In the genomic region with DNA sequence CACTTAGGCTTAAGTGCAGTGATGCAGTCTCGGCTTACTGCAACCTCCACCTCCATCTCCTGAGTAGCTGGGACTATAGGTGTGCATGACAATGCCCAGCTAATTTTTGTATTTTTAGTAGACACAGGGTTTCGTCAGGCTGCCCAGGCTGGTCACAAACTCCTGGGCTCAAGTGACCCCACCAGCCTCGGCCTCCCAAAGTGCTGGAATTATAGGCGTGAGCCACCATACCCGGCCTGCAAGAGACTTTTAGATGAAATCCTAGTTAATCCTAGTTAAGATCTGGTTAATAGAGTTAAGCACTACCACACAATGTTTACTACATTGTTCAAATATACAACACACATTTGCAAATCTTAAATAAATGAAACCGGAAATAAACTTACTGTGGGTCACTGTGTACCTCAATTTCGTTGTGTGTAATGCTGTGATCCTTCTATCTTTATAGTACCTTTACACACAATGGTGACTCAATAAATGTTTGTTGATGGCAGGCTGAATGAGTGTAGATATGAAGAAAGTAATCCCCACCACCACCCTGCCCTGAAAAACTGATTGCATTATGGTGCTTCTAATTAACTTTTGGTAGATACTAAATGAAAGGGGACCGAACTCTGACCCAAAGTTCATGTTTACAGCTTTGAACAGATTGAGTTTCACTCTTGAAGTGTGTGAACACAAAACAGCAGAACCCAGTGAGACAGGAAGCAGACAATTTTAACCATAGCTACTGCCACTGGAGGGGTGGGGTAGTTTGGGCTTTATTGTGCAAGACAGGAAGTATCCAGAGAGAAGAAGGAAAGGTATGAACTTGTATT, we compare ENCODE assay signal across 9 cellular contexts.
A peak's percentile ranks its signal among the peaks of the same experiment; 100 is the strongest.
DNase-seq lines count a peak whose midpoint lies in the region; ATAC-seq lines count a peak whose summit lies in the region.
"Had no signal": no experiment of that assay in that cellular context is flagged by ENCODE, and none has a peak within 500 bp of the region (broad histone marks: within the 10 kb centered on the region; RNA-seq: fewer than 3 reads in every experiment).

No MANE protein-coding gene starts in this region.

- H3K9me3 Mint-ChIP-seq in activated CD8-positive, alpha-beta memory T cell treated with anti-CD3 and anti-CD28 coated beads, Interleukin-2, amount 10 ng/mL, durations not matched to agents 7 days and 5 days (ENCODE audit: low read depth): no peaks in the 10 kb centered on the region

- no peaks in the 10 kb centered on the region for H3K9me3 ChIP-seq in MG63
- H3K9me3 ChIP-seq: gastrocnemius medialis had no signal

- H3K4me1 Mint-ChIP-seq in activated CD8-positive, alpha-beta memory T cell treated with anti-CD3 and anti-CD28 coated beads, Interleukin-2, amount 10 ng/mL, durations not matched to agents 7 days and 5 days: peaks cover 49% of the 10 kb centered on the region

- H3K36me3 ChIP-seq in MG63: no peaks in the 10 kb centered on the region
- H3K36me3 ChIP-seq: gastrocnemius medialis had no signal

- H3K4me3 ChIP-seq in MG63: no peak overlapping the region
- H3K4me3 ChIP-seq: gastrocnemius medialis had no signal

- CTCF ChIA-PET in activated CD8-positive, alpha-beta memory T cell treated with anti-CD3 and anti-CD28 coated beads, Interleukin-2, amount 10 ng/mL, durations not matched to agents 7 days and 5 days (lab: Charles Lee): interaction anchor here (0.5 to 1.5 kb wide), 8 partner anchors 18 to 121 kb away, joined by 3 to 11 read pairs (median 3); no protein-coding TSS in a partner anchor

- peak overlapping the region; percentile 44 for H3K4me3 Mint-ChIP-seq in activated CD8-positive, alpha-beta memory T cell treated with anti-CD3 and anti-CD28 coated beads, Interleukin-2, amount 10 ng/mL, durations not matched to agents 7 days and 5 days

- H3K27ac Mint-ChIP-seq in activated CD8-positive, alpha-beta memory T cell treated with anti-CD3 and anti-CD28 coated beads, Interleukin-2, amount 10 ng/mL, durations not matched to agents 7 days and 5 days: peak overlapping the region; percentile 91

- peak; percentile 83 for DNase-seq in activated CD8-positive, alpha-beta memory T cell treated with anti-CD3 and anti-CD28 coated beads, Interleukin-2, amount 10 ng/mL, durations not matched to agents 7 days and 5 days
- DNase-seq in activated CD8-positive, alpha-beta memory T cell treated with anti-CD3 and anti-CD28 coated beads, Interleukin-2, amount 50 U/mL, for 48 hours: no peak
- DNase-seq in MG63 (peak; percentile 82), fibroblast of peridontal ligament (ENCODE audit: extremely low read depth) (peak; percentile 59), COLO829 (ENCODE audit: low spot score) (no peak)
- DNase-seq in activated CD4-positive, alpha-beta T cell treated with anti-CD3 and anti-CD28 coated beads, Interleukin-2, amount 50 U/mL, for 48 hours: peak; percentile 36 to 53
- DNase-seq in stimulated activated CD4-positive, alpha-beta T cell treated with anti-CD3 and anti-CD28 coated beads, TNF-alpha, amount 100 ng/mL, for 4 hours (ENCODE audit: low read depth in 3 of 3): peak in 2 of 3 experiments; percentile 22 to 38
- DNase-seq: gastrocnemius medialis had no signal

- no peaks in the 10 kb centered on the region for H3K27me3 ChIP-seq in MG63
- H3K27me3 ChIP-seq: gastrocnemius medialis had no signal

- no peaks in the 10 kb centered on the region for H3K27me3 Mint-ChIP-seq in activated CD8-positive, alpha-beta memory T cell treated with anti-CD3 and anti-CD28 coated beads, Interleukin-2, amount 10 ng/mL, durations not matched to agents 7 days and 5 days

- peak; percentile 96 for ATAC-seq in activated CD8-positive, alpha-beta memory T cell treated with anti-CD3 and anti-CD28 coated beads, Interleukin-2, amount 10 ng/mL, durations not matched to agents 7 days and 5 days
- peak; percentile 84 for ATAC-seq in HG02571 (IDR thresholded peaks at IDR 0.05; ENCODE audit: unreplicated experiment)

- H3K36me3 Mint-ChIP-seq in activated CD8-positive, alpha-beta memory T cell treated with anti-CD3 and anti-CD28 coated beads, Interleukin-2, amount 10 ng/mL, durations not matched to agents 7 days and 5 days: no peaks in the 10 kb centered on the region

Comparison
In these comparisons a context has a peak if more than half of its experiments do, and no peak if none do; other contexts are left out.
1. DNase-seq: peak in activated CD8-positive, alpha-beta memory T cell treated with anti-CD3 and anti-CD28 coated beads, Interleukin-2, amount 10 ng/mL, durations not matched to agents 7 days and 5 days (single experiment), MG63 (single experiment), activated CD4-positive, alpha-beta T cell treated with anti-CD3 and anti-CD28 coated beads, Interleukin-2, amount 50 U/mL, for 48 hours (2 of 2), fibroblast of peridontal ligament (single experiment) and stimulated activated CD4-positive, alpha-beta T cell treated with anti-CD3 and anti-CD28 coated beads, TNF-alpha, amount 100 ng/mL, for 4 hours (2 of 3); none in activated CD8-positive, alpha-beta memory T cell treated with anti-CD3 and anti-CD28 coated beads, Interleukin-2, amount 50 U/mL, for 48 hours (single experiment) and COLO829 (single experiment).